Comparison of ENCODE assay signal across 23 cellular contexts in the genomic region with DNA sequence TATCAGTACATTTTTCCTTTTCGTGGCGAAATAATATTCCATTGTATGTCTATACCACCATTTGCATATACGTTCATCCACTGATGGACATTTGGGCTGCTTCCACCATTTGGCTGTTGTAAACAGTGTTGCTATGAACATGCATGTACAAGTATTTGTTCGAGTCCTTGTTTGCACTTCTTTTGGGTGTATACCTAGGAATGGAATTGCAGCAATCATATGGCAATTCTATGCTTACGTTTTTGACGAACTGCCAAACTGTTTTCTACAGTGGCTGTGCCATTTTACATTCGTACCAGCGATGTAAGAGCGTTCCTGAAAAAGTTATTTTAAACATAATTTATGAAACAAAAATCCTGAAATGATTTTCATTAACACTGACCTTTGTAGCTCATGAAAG.
"Had no signal": no experiment of that assay in that cellular context is flagged by ENCODE, and none has a peak within 500 bp of the region (broad histone marks: within the 10 kb centered on the region; RNA-seq: fewer than 3 reads in every experiment).

No MANE protein-coding gene starts in this region.

- DNase-seq: activated CD4-positive, alpha-beta memory T cell treated with anti-CD3 and anti-CD28 coated beads for 36 hours; activated CD4-positive, alpha-beta T cell treated with anti-CD3 and anti-CD28 coated beads for 1 hour; activated CD4-positive, alpha-beta T cell treated with anti-CD3 and anti-CD28 coated beads, Interleukin-2, amount 10 ng/mL, durations not matched to agents 24 days and 14 days; activated CD8-positive, alpha-beta memory T cell treated with anti-CD3 and anti-CD28 coated beads for 24 hours; activated gamma-delta T cell; activated naive CD4-positive, alpha-beta T cell treated with anti-CD3 and anti-CD28 coated beads, Interleukin-2, amount 10 ng/mL, durations not matched to agents 7 days and 5 days; activated naive CD8-positive, alpha-beta T cell treated with anti-CD3 and anti-CD28 coated beads, Interleukin-2, amount 10 ng/mL, durations not matched to agents 7 days and 5 days; activated T-cell treated with anti-CD3 and anti-CD28 coated beads, Interleukin-2, amount 50 U/mL, for 4 hours; anterior cingulate cortex; caudate nucleus; NCI-H1092; NCI-H1694; NCI-H2029 treated with DMSO at 0.1 percent for 48 hours; NCI-H2171; NCI-H2227 treated with DMSO at 0.1 percent for 48 hours; NCI-H446 treated with DMSO at 0.1 percent for 48 hours; NCI-H524 treated with DMSO at 0.1 percent for 48 hours; NCI-H774; NK-92 treated with Interleukin-12 subunit alpha and Interleukin-12 subunit beta, amount 100 ng/mL, for 24 hours; OCI-M1; SHP77 had no signal

- H3K4me3 Mint-ChIP-seq: activated CD4-positive, alpha-beta memory T cell treated with anti-CD3 and anti-CD28 coated beads for 36 hours; activated CD4-positive, alpha-beta T cell treated with anti-CD3 and anti-CD28 coated beads, Interleukin-2, amount 10 ng/mL, durations not matched to agents 24 days and 14 days; activated naive CD4-positive, alpha-beta T cell treated with anti-CD3 and anti-CD28 coated beads, Interleukin-2, amount 10 ng/mL, durations not matched to agents 7 days and 5 days; activated naive CD8-positive, alpha-beta T cell treated with anti-CD3 and anti-CD28 coated beads, Interleukin-2, amount 10 ng/mL, durations not matched to agents 7 days and 5 days; activated T-cell treated with anti-CD3 and anti-CD28 coated beads, Interleukin-2, amount 50 U/mL, for 4 hours; T-helper 1 cell treated with Interleukin-12 subunit alpha and Interleukin-12 subunit beta and Interleukin-4 antibody, amounts not matched to agents 30 μg/mL and 1 μg/mL, for 36 hours; WTC11 had no signal

- H3K9me3 Mint-ChIP-seq: activated CD4-positive, alpha-beta memory T cell treated with anti-CD3 and anti-CD28 coated beads for 36 hours; activated CD4-positive, alpha-beta T cell treated with anti-CD3 and anti-CD28 coated beads, Interleukin-2, amount 10 ng/mL, durations not matched to agents 24 days and 14 days; activated naive CD4-positive, alpha-beta T cell treated with anti-CD3 and anti-CD28 coated beads, Interleukin-2, amount 10 ng/mL, durations not matched to agents 7 days and 5 days; activated naive CD8-positive, alpha-beta T cell treated with anti-CD3 and anti-CD28 coated beads, Interleukin-2, amount 10 ng/mL, durations not matched to agents 7 days and 5 days; activated T-cell treated with anti-CD3 and anti-CD28 coated beads, Interleukin-2, amount 50 U/mL, for 4 hours; T-helper 1 cell treated with Interleukin-12 subunit alpha and Interleukin-12 subunit beta and Interleukin-4 antibody, amounts not matched to agents 30 μg/mL and 1 μg/mL, for 36 hours; WTC11 had no signal

- ATAC-seq: activated T-cell treated with anti-CD3 and anti-CD28 coated beads, Interleukin-2, amount 50 U/mL, for 4 hours; WTC11 had no signal

- H3K27me3 Mint-ChIP-seq: activated CD4-positive, alpha-beta memory T cell treated with anti-CD3 and anti-CD28 coated beads for 36 hours; activated CD4-positive, alpha-beta T cell treated with anti-CD3 and anti-CD28 coated beads, Interleukin-2, amount 10 ng/mL, durations not matched to agents 24 days and 14 days; activated naive CD4-positive, alpha-beta T cell treated with anti-CD3 and anti-CD28 coated beads, Interleukin-2, amount 10 ng/mL, durations not matched to agents 7 days and 5 days; activated naive CD8-positive, alpha-beta T cell treated with anti-CD3 and anti-CD28 coated beads, Interleukin-2, amount 10 ng/mL, durations not matched to agents 7 days and 5 days had no signal

- H3K27ac Mint-ChIP-seq: activated CD4-positive, alpha-beta memory T cell treated with anti-CD3 and anti-CD28 coated beads for 36 hours; activated CD4-positive, alpha-beta T cell treated with anti-CD3 and anti-CD28 coated beads, Interleukin-2, amount 10 ng/mL, durations not matched to agents 24 days and 14 days; activated naive CD4-positive, alpha-beta T cell treated with anti-CD3 and anti-CD28 coated beads, Interleukin-2, amount 10 ng/mL, durations not matched to agents 7 days and 5 days; activated naive CD8-positive, alpha-beta T cell treated with anti-CD3 and anti-CD28 coated beads, Interleukin-2, amount 10 ng/mL, durations not matched to agents 7 days and 5 days; T-helper 1 cell treated with Interleukin-12 subunit alpha and Interleukin-12 subunit beta and Interleukin-4 antibody, amounts not matched to agents 30 μg/mL and 1 μg/mL, for 36 hours; WTC11 had no signal

- H3K36me3 Mint-ChIP-seq: activated naive CD4-positive, alpha-beta T cell treated with anti-CD3 and anti-CD28 coated beads, Interleukin-2, amount 10 ng/mL, durations not matched to agents 7 days and 5 days; WTC11 had no signal
